In the genomic region with DNA sequence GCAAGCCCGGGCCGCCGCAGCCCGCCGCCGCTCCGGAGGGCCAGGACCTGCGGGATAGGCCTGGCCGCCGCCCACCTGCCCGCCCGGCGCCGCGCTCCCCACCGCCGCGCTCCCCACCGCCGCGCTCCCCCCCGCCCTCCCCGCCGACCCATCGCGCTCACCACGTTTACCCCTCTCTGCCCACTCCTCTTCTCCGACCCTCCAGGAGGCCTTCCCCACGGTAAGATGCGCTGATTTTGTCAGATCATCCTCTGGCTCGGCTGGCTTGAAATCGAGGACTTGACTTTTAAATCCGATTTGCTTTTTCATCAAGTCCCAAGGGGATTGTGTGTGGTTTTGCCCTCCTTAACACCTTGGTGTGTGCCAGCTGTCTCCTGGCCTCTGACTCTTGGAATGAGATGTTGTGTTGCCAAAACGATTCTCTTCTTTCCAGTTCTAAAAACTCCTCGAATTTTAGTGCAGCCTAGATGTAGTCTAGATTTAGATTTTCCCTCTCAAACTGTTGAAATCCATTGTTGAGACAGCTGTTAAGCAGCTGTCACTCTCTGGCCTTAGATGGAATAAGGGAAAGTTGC, we compare ENCODE assay signal across 8 cellular contexts. TPM values are rescaled to one million over a fixed set of nuclear protein-coding genes. Genes with fewer than 3 reads are reported as not detected.
A peak's percentile ranks its signal among the peaks of the same experiment; 100 is the strongest.
DNase-seq lines count a peak whose midpoint lies in the region; ATAC-seq and TF ChIP-seq lines count a peak whose summit lies in the region.

No MANE protein-coding gene starts in this region.

- H3K27ac ChIP-seq in SK-N-MC, result no peak overlapping the region
- peak overlapping the region; percentile 77 to 78 for H3K27ac ChIP-seq in prostate gland

- no peak for TF ChIP-seq POLR2A in prostate gland (IDR thresholded peaks at IDR 0.05)

- no peak for DNase-seq in activated naive CD4-positive, alpha-beta T cell treated with anti-CD3 and anti-CD28 coated beads, Interleukin-2, amount 50 U/mL, for 16 hours
- DNase-seq in SK-N-MC (ENCODE audit: low read depth, low spot score) (no peak), fibroblast of peridontal ligament (ENCODE audit: extremely low read depth) (peak; percentile 36), prostate gland (ENCODE audit: low spot score) (no peak), T1000 (lab: John Stamatoyannopoulos, UW) (no peak)

- H3K36me3 Mint-ChIP-seq in activated naive CD4-positive, alpha-beta T cell treated with anti-CD3 and anti-CD28 coated beads, Interleukin-2, amount 50 U/mL, for 24 hours, result peaks cover 5% of the 10 kb centered on the region

- intact Hi-C loops in prostate gland (cut with DNase I), result loop anchor here (10.0 kb wide), 1 partner anchor 101 kb away; a partner anchor contains a TSS

- H3K27me3 Mint-ChIP-seq in activated naive CD4-positive, alpha-beta T cell treated with anti-CD3 and anti-CD28 coated beads, Interleukin-2, amount 50 U/mL, for 24 hours, result no peaks in the 10 kb centered on the region

- no peaks in the 10 kb centered on the region for H3K27me3 ChIP-seq in prostate gland (replicated peaks; ENCODE audit: insufficient read depth)

- peaks cover 35% of the 10 kb centered on the region for H3K4me1 Mint-ChIP-seq in activated naive CD4-positive, alpha-beta T cell treated with anti-CD3 and anti-CD28 coated beads, Interleukin-2, amount 50 U/mL, for 24 hours

- H3K9me3 ChIP-seq in SK-N-MC (ENCODE audit: low read depth, low read length) (no peaks in the 10 kb centered on the region), prostate gland (no peaks in the 10 kb centered on the region)

- ATAC-seq in GM18498 (IDR thresholded peaks at IDR 0.05; ENCODE audit: unreplicated experiment), result no peak
- ATAC-seq in GM18517 (IDR thresholded peaks at IDR 0.05; ENCODE audit: unreplicated experiment), result no peak

- 0% methylated on average over 7 of the region's 35 CpGs for WGBS in prostate gland

- peak overlapping the region; percentile 96 for H3K27ac Mint-ChIP-seq in activated naive CD4-positive, alpha-beta T cell treated with anti-CD3 and anti-CD28 coated beads, Interleukin-2, amount 50 U/mL, for 24 hours

- H3K36me3 ChIP-seq in SK-N-MC (ENCODE audit: insufficient read depth, low read length), result peaks cover 45% of the 10 kb centered on the region
- peaks cover 0 to 12% of the 10 kb centered on the region in 2 donors for H3K36me3 ChIP-seq in prostate gland

- no peaks in the 10 kb centered on the region for H3K4me1 ChIP-seq in prostate gland (replicated peaks)

- H3K4me3 ChIP-seq in SK-N-MC, result peak overlapping the region; percentile 99
- peak overlapping the region; percentile 69 to 74 for H3K4me3 ChIP-seq in prostate gland

- peak overlapping the region; percentile 95 for H3K9ac ChIP-seq in SK-N-MC (ENCODE audit: insufficient read length)

- H3K4me3 Mint-ChIP-seq in activated naive CD4-positive, alpha-beta T cell treated with anti-CD3 and anti-CD28 coated beads, Interleukin-2, amount 50 U/mL, for 24 hours, result peak overlapping the region; percentile 94

- H3K9me3 Mint-ChIP-seq in activated naive CD4-positive, alpha-beta T cell treated with anti-CD3 and anti-CD28 coated beads, Interleukin-2, amount 50 U/mL, for 24 hours, result no peaks in the 10 kb centered on the region

- no peak for TF ChIP-seq CTCF in prostate gland (IDR thresholded peaks at IDR 0.05)

RNA-seq across cellular contexts. Expression of a gene that starts 0.7 kb away (rescaled TPM):
- 10 to 100 TPM; 19.5 to 41.4 TPM for total RNA-seq in prostate gland

RNA-seq across cellular contexts. Expression of a gene that starts 43.6 kb away (rescaled TPM):
- 1 to 10 TPM; 1.7 to 1.9 TPM for total RNA-seq in prostate gland
